Comparison of ENCODE assay signal across 2 cellular contexts in genomic region chr5:172819569-172819968, GRCh38.
TF ChIP-seq lines count a peak whose summit lies in the region.

No MANE protein-coding gene starts in this region.

TF ChIP-seq in endothelial cell of umbilical vein, 7 proteins besides CTCF, POLR2A, EP300 and RAD21:
- TF ChIP-seq JUN (IDR thresholded peaks at IDR 0.05; ENCODE audit: borderline replicate concordance, insufficient read depth, insufficient read length, low read depth) (no peak), MYC (IDR thresholded peaks at IDR 0.05; ENCODE audit: low read depth, low read length) (no peak), GATA2 (IDR thresholded peaks at IDR 0.05; ENCODE audit: insufficient read depth, insufficient read length, low read depth, low read length) (no peak), POLR2AphosphoS5 (IDR thresholded peaks at IDR 0.05; ENCODE audit: insufficient read depth, low read depth, low read length) (no peak), MAX (IDR thresholded peaks at IDR 0.05; ENCODE audit: insufficient read depth, insufficient read length) (no peak), FOS (IDR thresholded peaks at IDR 0.05; ENCODE audit: borderline replicate concordance, insufficient read depth, low read length) (no peak), EZH2 (IDR thresholded peaks at IDR 0.05; ENCODE audit: borderline replicate concordance, low read depth, low read length, severe bottlenecking) (no peak)

TF ChIP-seq in HepG2, 621 proteins besides CTCF, POLR2A, EP300 and RAD21:
- TF ChIP-seq ZNF598 (CRISPR knock-in tag; IDR thresholded peaks at IDR 0.05; ENCODE audit: borderline replicate concordance) (no peak), PHF5A (CRISPR knock-in tag; IDR thresholded peaks at IDR 0.05; ENCODE audit: low read depth, unreplicated experiment) (no peak), ATF7-NPFF (CRISPR knock-in tag; IDR thresholded peaks at IDR 0.05; ENCODE audit: low read depth) (no peak), SSRP1 (CRISPR knock-in tag; IDR thresholded peaks at IDR 0.05) (no peak), ZNF629 (CRISPR knock-in tag; conservative IDR thresholded peaks at IDR 0.05) (peak; percentile 83), ZNF580 (CRISPR knock-in tag; IDR thresholded peaks at IDR 0.05; ENCODE audit: borderline replicate concordance, low read depth) (no peak), DPF2 (CRISPR knock-in tag; IDR thresholded peaks at IDR 0.05; ENCODE audit: borderline replicate concordance, low read depth) (no peak)
- TF ChIP-seq, protein P1, sequence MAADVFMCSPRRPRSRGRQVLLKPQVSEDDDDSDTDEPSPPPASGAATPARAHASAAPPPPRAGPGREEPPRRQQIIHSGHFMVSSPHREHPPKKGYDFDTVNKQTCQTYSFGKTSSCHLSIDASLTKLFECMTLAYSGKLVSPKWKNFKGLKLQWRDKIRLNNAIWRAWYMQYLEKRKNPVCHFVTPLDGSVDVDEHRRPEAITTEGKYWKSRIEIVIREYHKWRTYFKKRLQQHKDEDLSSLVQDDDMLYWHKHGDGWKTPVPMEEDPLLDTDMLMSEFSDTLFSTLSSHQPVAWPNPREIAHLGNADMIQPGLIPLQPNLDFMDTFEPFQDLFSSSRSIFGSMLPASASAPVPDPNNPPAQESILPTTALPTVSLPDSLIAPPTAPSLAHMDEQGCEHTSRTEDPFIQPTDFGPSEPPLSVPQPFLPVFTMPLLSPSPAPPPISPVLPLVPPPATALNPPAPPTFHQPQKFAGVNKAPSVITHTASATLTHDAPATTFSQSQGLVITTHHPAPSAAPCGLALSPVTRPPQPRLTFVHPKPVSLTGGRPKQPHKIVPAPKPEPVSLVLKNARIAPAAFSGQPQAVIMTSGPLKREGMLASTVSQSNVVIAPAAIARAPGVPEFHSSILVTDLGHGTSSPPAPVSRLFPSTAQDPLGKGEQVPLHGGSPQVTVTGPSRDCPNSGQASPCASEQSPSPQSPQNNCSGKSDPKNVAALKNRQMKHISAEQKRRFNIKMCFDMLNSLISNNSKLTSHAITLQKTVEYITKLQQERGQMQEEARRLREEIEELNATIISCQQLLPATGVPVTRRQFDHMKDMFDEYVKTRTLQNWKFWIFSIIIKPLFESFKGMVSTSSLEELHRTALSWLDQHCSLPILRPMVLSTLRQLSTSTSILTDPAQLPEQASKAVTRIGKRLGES (CRISPR knock-in tag; IDR thresholded peaks at IDR 0.05; ENCODE audit: borderline replicate concordance), result no peak
- TF ChIP-seq, protein P2, sequence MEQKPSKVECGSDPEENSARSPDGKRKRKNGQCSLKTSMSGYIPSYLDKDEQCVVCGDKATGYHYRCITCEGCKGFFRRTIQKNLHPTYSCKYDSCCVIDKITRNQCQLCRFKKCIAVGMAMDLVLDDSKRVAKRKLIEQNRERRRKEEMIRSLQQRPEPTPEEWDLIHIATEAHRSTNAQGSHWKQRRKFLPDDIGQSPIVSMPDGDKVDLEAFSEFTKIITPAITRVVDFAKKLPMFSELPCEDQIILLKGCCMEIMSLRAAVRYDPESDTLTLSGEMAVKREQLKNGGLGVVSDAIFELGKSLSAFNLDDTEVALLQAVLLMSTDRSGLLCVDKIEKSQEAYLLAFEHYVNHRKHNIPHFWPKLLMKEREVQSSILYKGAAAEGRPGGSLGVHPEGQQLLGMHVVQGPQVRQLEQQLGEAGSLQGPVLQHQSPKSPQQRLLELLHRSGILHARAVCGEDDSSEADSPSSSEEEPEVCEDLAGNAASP (CRISPR knock-in tag; IDR thresholded peaks at IDR 0.05; ENCODE audit: borderline replicate concordance), result no peak
TF ChIP-seq in HepG2: peak in this region for 1.
